ENCODE assay signal across 1 cellular context in genomic region chr5:154071799-154072781, GRCh38.
A peak's percentile ranks its signal among the peaks of the same experiment; 100 is the strongest.
TF ChIP-seq lines count a peak whose summit lies in the region.

No MANE protein-coding gene starts in this region.

TF ChIP-seq in GM12878, 131 proteins besides CTCF, POLR2A, EP300 and RAD21 (continued from another document):
- TF ChIP-seq ZNF592 (IDR thresholded peaks at IDR 0.05) (no peak), RUNX3 (IDR thresholded peaks at IDR 0.05; ENCODE audit: low read length) (no peak), SIN3A (IDR thresholded peaks at IDR 0.05; ENCODE audit: low read depth, low read length) (no peak), NFIC (IDR thresholded peaks at IDR 0.05; ENCODE audit: low read depth, low read length) (no peak), ATF2 (IDR thresholded peaks at IDR 0.05; ENCODE audit: low read length) (no peak), MXI1 (IDR thresholded peaks at IDR 0.05; ENCODE audit: low read depth, low read length) (no peak), TARDBP (IDR thresholded peaks at IDR 0.05; ENCODE audit: borderline replicate concordance) (no peak), RELA (IDR thresholded peaks at IDR 0.05; ENCODE audit: borderline replicate concordance, partially characterized antibody) (no peak), SMC3 (IDR thresholded peaks at IDR 0.05; ENCODE audit: borderline replicate concordance, low read length) (peak; percentile 96), ZNF687 (IDR thresholded peaks at IDR 0.05) (no peak), TCF3 (IDR thresholded peaks at IDR 0.05; ENCODE audit: borderline replicate concordance, insufficient read depth, low read depth, low read length) (0 out of 2 replicates have a peak, but pooled peaks have one; percentile 41), BHLHE40 (IDR thresholded peaks at IDR 0.05; ENCODE audit: borderline replicate concordance in 1 of 2, low read depth in 2 of 2, low read length in 1 of 2) (0 out of 4 replicates have a peak, but pooled peaks of 1 of the 2 experiments have one; percentile 10), SUZ12 (IDR thresholded peaks at IDR 0.05; ENCODE audit: unreplicated experiment) (no peak), RB1 (IDR thresholded peaks at IDR 0.05; ENCODE audit: borderline replicate concordance) (peak; percentile 48; the same call in 1 of the 2 replicates), TCF7 (IDR thresholded peaks at IDR 0.05; ENCODE audit: borderline replicate concordance) (no peak), TCF12 (IDR thresholded peaks at IDR 0.05; ENCODE audit: low read depth, low read length) (peak; percentile 67; the same call in 1 of the 2 replicates), ZBTB33 (IDR thresholded peaks at IDR 0.05) (no peak), NBN (IDR thresholded peaks at IDR 0.05) (no peak), EGR1 (IDR thresholded peaks at IDR 0.05; ENCODE audit: borderline replicate concordance in 1 of 2, low read depth in 2 of 2, low read length in 2 of 2) (no peak), BRCA1 (IDR thresholded peaks at IDR 0.05; ENCODE audit: low read depth, low read length) (no peak)
TF ChIP-seq in GM12878: peak in this region for 7.
